ENCODE assay signal across 1 cellular context in the genomic region with DNA sequence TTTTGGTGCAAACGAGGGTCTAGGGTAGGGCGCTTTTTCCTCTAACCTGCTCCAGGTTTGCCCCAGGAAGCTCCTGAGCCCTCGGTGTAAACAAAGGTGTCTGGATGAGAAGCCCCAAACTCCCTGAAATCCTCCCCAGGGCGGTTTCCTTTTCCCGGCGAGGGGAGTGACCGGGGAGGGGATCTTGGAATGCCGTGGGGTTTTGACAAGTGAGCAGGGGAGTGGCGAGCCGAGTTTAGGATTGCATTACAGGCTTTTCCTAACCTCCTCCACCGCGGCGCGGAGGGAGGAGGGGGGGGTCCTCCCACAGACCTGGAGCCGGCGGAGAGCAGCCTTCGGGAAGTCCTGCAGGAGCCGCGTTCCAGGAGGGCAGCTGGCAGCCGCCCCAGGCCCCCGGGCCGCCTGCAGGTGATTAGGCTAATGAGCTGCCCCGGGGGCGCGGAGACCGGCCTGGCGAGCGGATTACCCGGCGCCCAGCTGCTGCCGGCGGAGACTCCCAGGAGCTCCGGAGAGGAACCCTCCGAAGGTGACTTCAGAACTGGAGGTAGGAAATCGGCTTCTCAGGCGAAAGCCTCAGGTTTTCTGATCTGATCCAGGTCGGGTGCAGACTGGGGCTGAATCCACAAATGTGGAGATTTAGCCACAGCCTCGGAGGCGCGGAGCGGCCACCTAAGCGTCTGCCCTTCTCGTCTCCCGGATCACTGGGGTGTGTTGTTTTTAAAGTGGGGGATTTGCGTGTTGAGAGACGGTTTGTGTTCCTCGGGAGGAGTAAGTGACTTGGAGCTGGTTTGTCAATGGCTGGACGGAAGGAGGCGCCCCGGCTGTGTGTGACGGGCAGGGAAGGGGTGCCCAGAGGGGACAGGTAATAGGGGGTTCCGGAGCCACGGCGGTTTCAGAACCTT.
TF ChIP-seq lines count a peak whose summit lies in the region.

No MANE protein-coding gene starts in this region.

TF ChIP-seq in HEK293, 187 proteins besides CTCF, POLR2A, EP300 and RAD21 (continued from another document and continues in another):
- TF ChIP-seq, protein P1, sequence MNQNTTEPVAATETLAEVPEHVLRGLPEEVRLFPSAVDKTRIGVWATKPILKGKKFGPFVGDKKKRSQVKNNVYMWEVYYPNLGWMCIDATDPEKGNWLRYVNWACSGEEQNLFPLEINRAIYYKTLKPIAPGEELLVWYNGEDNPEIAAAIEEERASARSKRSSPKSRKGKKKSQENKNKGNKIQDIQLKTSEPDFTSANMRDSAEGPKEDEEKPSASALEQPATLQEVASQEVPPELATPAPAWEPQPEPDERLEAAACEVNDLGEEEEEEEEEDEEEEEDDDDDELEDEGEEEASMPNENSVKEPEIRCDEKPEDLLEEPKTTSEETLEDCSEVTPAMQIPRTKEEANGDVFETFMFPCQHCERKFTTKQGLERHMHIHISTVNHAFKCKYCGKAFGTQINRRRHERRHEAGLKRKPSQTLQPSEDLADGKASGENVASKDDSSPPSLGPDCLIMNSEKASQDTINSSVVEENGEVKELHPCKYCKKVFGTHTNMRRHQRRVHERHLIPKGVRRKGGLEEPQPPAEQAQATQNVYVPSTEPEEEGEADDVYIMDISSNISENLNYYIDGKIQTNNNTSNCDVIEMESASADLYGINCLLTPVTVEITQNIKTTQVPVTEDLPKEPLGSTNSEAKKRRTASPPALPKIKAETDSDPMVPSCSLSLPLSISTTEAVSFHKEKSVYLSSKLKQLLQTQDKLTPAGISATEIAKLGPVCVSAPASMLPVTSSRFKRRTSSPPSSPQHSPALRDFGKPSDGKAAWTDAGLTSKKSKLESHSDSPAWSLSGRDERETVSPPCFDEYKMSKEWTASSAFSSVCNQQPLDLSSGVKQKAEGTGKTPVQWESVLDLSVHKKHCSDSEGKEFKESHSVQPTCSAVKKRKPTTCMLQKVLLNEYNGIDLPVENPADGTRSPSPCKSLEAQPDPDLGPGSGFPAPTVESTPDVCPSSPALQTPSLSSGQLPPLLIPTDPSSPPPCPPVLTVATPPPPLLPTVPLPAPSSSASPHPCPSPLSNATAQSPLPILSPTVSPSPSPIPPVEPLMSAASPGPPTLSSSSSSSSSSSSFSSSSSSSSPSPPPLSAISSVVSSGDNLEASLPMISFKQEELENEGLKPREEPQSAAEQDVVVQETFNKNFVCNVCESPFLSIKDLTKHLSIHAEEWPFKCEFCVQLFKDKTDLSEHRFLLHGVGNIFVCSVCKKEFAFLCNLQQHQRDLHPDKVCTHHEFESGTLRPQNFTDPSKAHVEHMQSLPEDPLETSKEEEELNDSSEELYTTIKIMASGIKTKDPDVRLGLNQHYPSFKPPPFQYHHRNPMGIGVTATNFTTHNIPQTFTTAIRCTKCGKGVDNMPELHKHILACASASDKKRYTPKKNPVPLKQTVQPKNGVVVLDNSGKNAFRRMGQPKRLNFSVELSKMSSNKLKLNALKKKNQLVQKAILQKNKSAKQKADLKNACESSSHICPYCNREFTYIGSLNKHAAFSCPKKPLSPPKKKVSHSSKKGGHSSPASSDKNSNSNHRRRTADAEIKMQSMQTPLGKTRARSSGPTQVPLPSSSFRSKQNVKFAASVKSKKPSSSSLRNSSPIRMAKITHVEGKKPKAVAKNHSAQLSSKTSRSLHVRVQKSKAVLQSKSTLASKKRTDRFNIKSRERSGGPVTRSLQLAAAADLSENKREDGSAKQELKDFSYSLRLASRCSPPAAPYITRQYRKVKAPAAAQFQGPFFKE (tag by site-specific recombination; IDR thresholded peaks at IDR 0.05; ENCODE audit: borderline replicate concordance) = no peak
- TF ChIP-seq ZNF366 (tag by site-specific recombination; conservative IDR thresholded peaks at IDR 0.05) (0 out of 2 replicates have a peak, but pooled peaks have one; percentile 26), ZNF747 (tag by site-specific recombination; IDR thresholded peaks at IDR 0.05) (no peak), WT1 (tag by site-specific recombination; IDR thresholded peaks at IDR 0.05) (peak; percentile 97), ZNF311 (tag by site-specific recombination; IDR thresholded peaks at IDR 0.05; ENCODE audit: borderline replicate concordance) (no peak), GLIS2 (tag by site-specific recombination; IDR thresholded peaks at IDR 0.05) (peak; percentile 91), ZNF416 (tag by site-specific recombination; IDR thresholded peaks at IDR 0.05) (no peak), ZNF701 (tag by site-specific recombination; IDR thresholded peaks at IDR 0.05) (0 out of 2 replicates have a peak, but pooled peaks have one; percentile 16), ZNF341 (tag by site-specific recombination; IDR thresholded peaks at IDR 0.05; ENCODE audit: low read depth) (peak; percentile 90), ZNF670 (tag by site-specific recombination; IDR thresholded peaks at IDR 0.05; ENCODE audit: low read depth) (no peak), GLI4 (tag by site-specific recombination; IDR thresholded peaks at IDR 0.05) (no peak), YY2 (tag by site-specific recombination; IDR thresholded peaks at IDR 0.05) (no peak), ZNF394 (tag by site-specific recombination; IDR thresholded peaks at IDR 0.05; ENCODE audit: borderline replicate concordance) (no peak; the same call in 1 of the 2 replicates), SP7 (tag by site-specific recombination; IDR thresholded peaks at IDR 0.05) (peak; percentile 59; the same call in 1 of the 2 replicates), PRDM1 (tag by site-specific recombination; IDR thresholded peaks at IDR 0.05) (no peak), ZBTB20 (tag by site-specific recombination; IDR thresholded peaks at IDR 0.05) (peak; percentile 69), ZNF23 (tag by site-specific recombination; IDR thresholded peaks at IDR 0.05; ENCODE audit: borderline replicate concordance) (no peak), ZIC2 (tag by site-specific recombination; IDR thresholded peaks at IDR 0.05) (peak; percentile 98), ZNF354C (tag by site-specific recombination; IDR thresholded peaks at IDR 0.05; ENCODE audit: borderline replicate concordance, low read depth) (no peak), SP3 (tag by site-specific recombination; IDR thresholded peaks at IDR 0.05) (peak; percentile 19; the same call in 1 of the 2 replicates), ZNF785 (tag by site-specific recombination; IDR thresholded peaks at IDR 0.05) (no peak), FEZF1 (tag by site-specific recombination; IDR thresholded peaks at IDR 0.05) (no peak), ZNF184 (tag by site-specific recombination; IDR thresholded peaks at IDR 0.05) (no peak), ZBTB17 (tag by site-specific recombination; IDR thresholded peaks at IDR 0.05) (peak; percentile 94), IKZF3 (tag by site-specific recombination; IDR thresholded peaks at IDR 0.05) (peak; percentile 90), GLIS1 (tag by site-specific recombination; IDR thresholded peaks at IDR 0.05) (peak; percentile 99), ZNF624 (tag by site-specific recombination; IDR thresholded peaks at IDR 0.05) (no peak), ZNF37A (tag by site-specific recombination; IDR thresholded peaks at IDR 0.05) (no peak), ZNF138 (tag by site-specific recombination; IDR thresholded peaks at IDR 0.05; ENCODE audit: borderline replicate concordance) (no peak), ZNF560 (tag by site-specific recombination; IDR thresholded peaks at IDR 0.05; ENCODE audit: borderline replicate concordance) (no peak), ZNF274 (IDR thresholded peaks at IDR 0.05; ENCODE audit: low read length) (no peak), ZNF274 (tag by site-specific recombination; IDR thresholded peaks at IDR 0.05; ENCODE audit: borderline replicate concordance) (no peak)
- TF ChIP-seq, protein P2, sequence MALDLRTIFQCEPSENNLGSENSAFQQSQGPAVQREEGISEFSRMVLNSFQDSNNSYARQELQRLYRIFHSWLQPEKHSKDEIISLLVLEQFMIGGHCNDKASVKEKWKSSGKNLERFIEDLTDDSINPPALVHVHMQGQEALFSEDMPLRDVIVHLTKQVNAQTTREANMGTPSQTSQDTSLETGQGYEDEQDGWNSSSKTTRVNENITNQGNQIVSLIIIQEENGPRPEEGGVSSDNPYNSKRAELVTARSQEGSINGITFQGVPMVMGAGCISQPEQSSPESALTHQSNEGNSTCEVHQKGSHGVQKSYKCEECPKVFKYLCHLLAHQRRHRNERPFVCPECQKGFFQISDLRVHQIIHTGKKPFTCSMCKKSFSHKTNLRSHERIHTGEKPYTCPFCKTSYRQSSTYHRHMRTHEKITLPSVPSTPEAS (tag by site-specific recombination; IDR thresholded peaks at IDR 0.05) = 0 out of 2 replicates have a peak, but pooled peaks have one; percentile 30
- TF ChIP-seq, protein P3, sequence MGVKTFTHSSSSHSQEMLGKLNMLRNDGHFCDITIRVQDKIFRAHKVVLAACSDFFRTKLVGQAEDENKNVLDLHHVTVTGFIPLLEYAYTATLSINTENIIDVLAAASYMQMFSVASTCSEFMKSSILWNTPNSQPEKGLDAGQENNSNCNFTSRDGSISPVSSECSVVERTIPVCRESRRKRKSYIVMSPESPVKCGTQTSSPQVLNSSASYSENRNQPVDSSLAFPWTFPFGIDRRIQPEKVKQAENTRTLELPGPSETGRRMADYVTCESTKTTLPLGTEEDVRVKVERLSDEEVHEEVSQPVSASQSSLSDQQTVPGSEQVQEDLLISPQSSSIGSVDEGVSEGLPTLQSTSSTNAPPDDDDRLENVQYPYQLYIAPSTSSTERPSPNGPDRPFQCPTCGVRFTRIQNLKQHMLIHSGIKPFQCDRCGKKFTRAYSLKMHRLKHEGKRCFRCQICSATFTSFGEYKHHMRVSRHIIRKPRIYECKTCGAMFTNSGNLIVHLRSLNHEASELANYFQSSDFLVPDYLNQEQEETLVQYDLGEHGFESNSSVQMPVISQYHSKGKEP (tag by site-specific recombination; IDR thresholded peaks at IDR 0.05) = no peak
- TF ChIP-seq, protein P4, sequence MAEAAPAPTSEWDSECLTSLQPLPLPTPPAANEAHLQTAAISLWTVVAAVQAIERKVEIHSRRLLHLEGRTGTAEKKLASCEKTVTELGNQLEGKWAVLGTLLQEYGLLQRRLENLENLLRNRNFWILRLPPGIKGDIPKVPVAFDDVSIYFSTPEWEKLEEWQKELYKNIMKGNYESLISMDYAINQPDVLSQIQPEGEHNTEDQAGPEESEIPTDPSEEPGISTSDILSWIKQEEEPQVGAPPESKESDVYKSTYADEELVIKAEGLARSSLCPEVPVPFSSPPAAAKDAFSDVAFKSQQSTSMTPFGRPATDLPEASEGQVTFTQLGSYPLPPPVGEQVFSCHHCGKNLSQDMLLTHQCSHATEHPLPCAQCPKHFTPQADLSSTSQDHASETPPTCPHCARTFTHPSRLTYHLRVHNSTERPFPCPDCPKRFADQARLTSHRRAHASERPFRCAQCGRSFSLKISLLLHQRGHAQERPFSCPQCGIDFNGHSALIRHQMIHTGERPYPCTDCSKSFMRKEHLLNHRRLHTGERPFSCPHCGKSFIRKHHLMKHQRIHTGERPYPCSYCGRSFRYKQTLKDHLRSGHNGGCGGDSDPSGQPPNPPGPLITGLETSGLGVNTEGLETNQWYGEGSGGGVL (tag by site-specific recombination; IDR thresholded peaks at IDR 0.05) = peak; percentile 92
- TF ChIP-seq, protein P5, sequence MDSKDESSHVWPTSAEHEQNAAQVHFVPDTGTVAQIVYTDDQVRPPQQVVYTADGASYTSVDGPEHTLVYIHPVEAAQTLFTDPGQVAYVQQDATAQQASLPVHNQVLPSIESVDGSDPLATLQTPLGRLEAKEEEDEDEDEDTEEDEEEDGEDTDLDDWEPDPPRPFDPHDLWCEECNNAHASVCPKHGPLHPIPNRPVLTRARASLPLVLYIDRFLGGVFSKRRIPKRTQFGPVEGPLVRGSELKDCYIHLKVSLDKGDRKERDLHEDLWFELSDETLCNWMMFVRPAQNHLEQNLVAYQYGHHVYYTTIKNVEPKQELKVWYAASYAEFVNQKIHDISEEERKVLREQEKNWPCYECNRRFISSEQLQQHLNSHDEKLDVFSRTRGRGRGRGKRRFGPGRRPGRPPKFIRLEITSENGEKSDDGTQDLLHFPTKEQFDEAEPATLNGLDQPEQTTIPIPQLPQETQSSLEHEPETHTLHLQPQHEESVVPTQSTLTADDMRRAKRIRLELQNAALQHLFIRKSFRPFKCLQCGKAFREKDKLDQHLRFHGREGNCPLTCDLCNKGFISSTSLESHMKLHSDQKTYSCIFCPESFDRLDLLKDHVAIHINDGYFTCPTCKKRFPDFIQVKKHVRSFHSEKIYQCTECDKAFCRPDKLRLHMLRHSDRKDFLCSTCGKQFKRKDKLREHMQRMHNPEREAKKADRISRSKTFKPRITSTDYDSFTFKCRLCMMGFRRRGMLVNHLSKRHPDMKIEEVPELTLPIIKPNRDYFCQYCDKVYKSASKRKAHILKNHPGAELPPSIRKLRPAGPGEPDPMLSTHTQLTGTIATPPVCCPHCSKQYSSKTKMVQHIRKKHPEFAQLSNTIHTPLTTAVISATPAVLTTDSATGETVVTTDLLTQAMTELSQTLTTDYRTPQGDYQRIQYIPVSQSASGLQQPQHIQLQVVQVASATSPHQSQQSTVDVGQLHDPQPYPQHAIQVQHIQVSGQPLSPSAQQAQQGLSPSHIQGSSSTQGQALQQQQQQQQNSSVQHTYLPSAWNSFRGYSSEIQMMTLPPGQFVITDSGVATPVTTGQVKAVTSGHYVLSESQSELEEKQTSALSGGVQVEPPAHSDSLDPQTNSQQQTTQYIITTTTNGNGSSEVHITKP (tag by site-specific recombination; IDR thresholded peaks at IDR 0.05) = peak; percentile 79
- TF ChIP-seq, protein P6, sequence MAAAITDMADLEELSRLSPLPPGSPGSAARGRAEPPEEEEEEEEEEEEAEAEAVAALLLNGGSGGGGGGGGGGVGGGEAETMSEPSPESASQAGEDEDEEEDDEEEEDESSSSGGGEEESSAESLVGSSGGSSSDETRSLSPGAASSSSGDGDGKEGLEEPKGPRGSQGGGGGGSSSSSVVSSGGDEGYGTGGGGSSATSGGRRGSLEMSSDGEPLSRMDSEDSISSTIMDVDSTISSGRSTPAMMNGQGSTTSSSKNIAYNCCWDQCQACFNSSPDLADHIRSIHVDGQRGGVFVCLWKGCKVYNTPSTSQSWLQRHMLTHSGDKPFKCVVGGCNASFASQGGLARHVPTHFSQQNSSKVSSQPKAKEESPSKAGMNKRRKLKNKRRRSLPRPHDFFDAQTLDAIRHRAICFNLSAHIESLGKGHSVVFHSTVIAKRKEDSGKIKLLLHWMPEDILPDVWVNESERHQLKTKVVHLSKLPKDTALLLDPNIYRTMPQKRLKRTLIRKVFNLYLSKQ (tag by site-specific recombination; IDR thresholded peaks at IDR 0.05; ENCODE audit: borderline replicate concordance) = no peak
- TF ChIP-seq, protein P7, sequence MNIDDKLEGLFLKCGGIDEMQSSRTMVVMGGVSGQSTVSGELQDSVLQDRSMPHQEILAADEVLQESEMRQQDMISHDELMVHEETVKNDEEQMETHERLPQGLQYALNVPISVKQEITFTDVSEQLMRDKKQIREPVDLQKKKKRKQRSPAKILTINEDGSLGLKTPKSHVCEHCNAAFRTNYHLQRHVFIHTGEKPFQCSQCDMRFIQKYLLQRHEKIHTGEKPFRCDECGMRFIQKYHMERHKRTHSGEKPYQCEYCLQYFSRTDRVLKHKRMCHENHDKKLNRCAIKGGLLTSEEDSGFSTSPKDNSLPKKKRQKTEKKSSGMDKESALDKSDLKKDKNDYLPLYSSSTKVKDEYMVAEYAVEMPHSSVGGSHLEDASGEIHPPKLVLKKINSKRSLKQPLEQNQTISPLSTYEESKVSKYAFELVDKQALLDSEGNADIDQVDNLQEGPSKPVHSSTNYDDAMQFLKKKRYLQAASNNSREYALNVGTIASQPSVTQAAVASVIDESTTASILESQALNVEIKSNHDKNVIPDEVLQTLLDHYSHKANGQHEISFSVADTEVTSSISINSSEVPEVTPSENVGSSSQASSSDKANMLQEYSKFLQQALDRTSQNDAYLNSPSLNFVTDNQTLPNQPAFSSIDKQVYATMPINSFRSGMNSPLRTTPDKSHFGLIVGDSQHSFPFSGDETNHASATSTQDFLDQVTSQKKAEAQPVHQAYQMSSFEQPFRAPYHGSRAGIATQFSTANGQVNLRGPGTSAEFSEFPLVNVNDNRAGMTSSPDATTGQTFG (tag by site-specific recombination; IDR thresholded peaks at IDR 0.05; ENCODE audit: borderline replicate concordance) = no peak
